Comparison of ENCODE assay signal across 24 cellular contexts in genomic region chr4:5632043-5632440, GRCh38.
"Had no signal": no experiment of that assay in that cellular context is flagged by ENCODE, and none has a peak within 500 bp of the region (broad histone marks: within the 10 kb centered on the region; RNA-seq: fewer than 3 reads in every experiment).

No MANE protein-coding gene starts in this region.

- H3K4me1 ChIP-seq: colonic mucosa, gastrocnemius medialis, neural progenitor cell, prostate gland, right atrium auricular region, sigmoid colon, stomach, thyroid gland had no signal

- DNase-seq: colonic mucosa; dermis blood vessel endothelial cell; effector memory CD8-positive, alpha-beta T cell; foreskin fibroblast; gastrocnemius medialis; head of caudate nucleus; naive thymus-derived CD4-positive, alpha-beta T cell; nucleus accumbens; sigmoid colon; stimulated activated CD4-positive, alpha-beta T cell treated with anti-CD3 and anti-CD28 coated beads, Interleukin-2, amount 100 ng/mL, for 24 hours; stimulated activated CD4-positive, alpha-beta T cell treated with anti-CD3 and anti-CD28 coated beads, Interleukin-4, amount 100 ng/mL, for 24 hours; stimulated activated naive CD4-positive, alpha-beta T cell treated with Interleukin-2 at 50 U/mL for 16 hours; stomach; thyroid gland had no signal

- H3K27ac ChIP-seq: colonic mucosa, epithelial cell of prostate, gastrocnemius medialis, neural progenitor cell, prostate gland, right atrium auricular region, sigmoid colon, stomach, thyroid gland had no signal

- H3K4me2 ChIP-seq: neural progenitor cell had no signal

- H3K9me3 Mint-ChIP-seq: effector memory CD8-positive, alpha-beta T cell; memory B cell; nephron; neural progenitor cell; stimulated activated effector memory CD8-positive, alpha-beta T cell treated with anti-CD3 and anti-CD28 coated beads, Interleukin-12 subunit alpha, Interleukin-12 subunit beta, amount 100 ng/mL, for 72 hours had no signal

- H3K27me3 ChIP-seq: colonic mucosa, gastrocnemius medialis, neural progenitor cell, right atrium auricular region, sigmoid colon, stomach, thyroid gland had no signal

- H3K4me3 ChIP-seq: colonic mucosa, gastrocnemius medialis, lung, neural progenitor cell, prostate gland, right atrium auricular region, sigmoid colon, stomach, thyroid gland had no signal

- H3K9ac ChIP-seq: neural progenitor cell had no signal

- H3K9me3 ChIP-seq: colonic mucosa, gastrocnemius medialis, prostate gland, right atrium auricular region, sigmoid colon, stomach, thyroid gland had no signal

- H3K27me3 Mint-ChIP-seq: effector memory CD8-positive, alpha-beta T cell; memory B cell; naive thymus-derived CD4-positive, alpha-beta T cell had no signal

- H3K36me3 Mint-ChIP-seq: memory B cell; naive thymus-derived CD4-positive, alpha-beta T cell; neural progenitor cell; stimulated activated effector memory CD8-positive, alpha-beta T cell treated with anti-CD3 and anti-CD28 coated beads, Interleukin-12 subunit alpha, Interleukin-12 subunit beta, amount 100 ng/mL, for 72 hours had no signal

- H2AFZ ChIP-seq: neural progenitor cell had no signal

- H3K4me1 Mint-ChIP-seq: memory B cell; naive thymus-derived CD4-positive, alpha-beta T cell; nephron; stimulated activated effector memory CD8-positive, alpha-beta T cell treated with anti-CD3 and anti-CD28 coated beads, Interleukin-12 subunit alpha, Interleukin-12 subunit beta, amount 100 ng/mL, for 72 hours had no signal

- H3K36me3 ChIP-seq: colonic mucosa, gastrocnemius medialis, neural progenitor cell, prostate gland had no signal

- FAIRE-seq: keratinocyte had no signal

- H3K4me3 Mint-ChIP-seq: effector memory CD8-positive, alpha-beta T cell; memory B cell; naive thymus-derived CD4-positive, alpha-beta T cell; nephron; neural progenitor cell; stimulated activated effector memory CD8-positive, alpha-beta T cell treated with anti-CD3 and anti-CD28 coated beads, Interleukin-12 subunit alpha, Interleukin-12 subunit beta, amount 100 ng/mL, for 72 hours had no signal

- ATAC-seq: effector memory CD8-positive, alpha-beta T cell; esophagus mucosa; gastrocnemius medialis; naive thymus-derived CD4-positive, alpha-beta T cell; stimulated activated effector memory CD8-positive, alpha-beta T cell treated with anti-CD3 and anti-CD28 coated beads, Interleukin-12 subunit alpha, Interleukin-12 subunit beta, amount 100 ng/mL, for 72 hours had no signal
